9 cellular contexts compared by ENCODE assay signal in the genomic region with DNA sequence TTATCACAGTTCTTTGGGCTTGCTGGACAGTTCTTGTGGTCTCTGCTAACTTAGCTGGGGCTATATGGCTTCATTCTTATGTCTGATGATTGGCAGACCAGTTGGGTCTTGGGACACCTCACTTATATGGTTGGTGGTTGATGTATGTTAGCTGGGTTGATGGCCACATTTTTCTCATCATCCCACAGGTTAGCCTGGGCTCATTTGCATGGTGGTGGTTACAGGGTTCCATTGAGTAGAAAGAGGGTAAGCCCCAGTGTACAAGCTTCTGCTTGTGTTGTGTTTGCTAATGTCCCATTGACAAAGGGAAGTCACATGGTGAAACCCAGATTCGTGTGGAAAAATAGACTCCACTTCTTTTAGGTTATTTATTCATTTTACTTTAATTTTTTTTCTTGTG. TPM values are rescaled to one million over a fixed set of nuclear protein-coding genes. Genes with fewer than 3 reads are reported as not detected.
DNase-seq lines count a peak whose midpoint lies in the region; ATAC-seq and TF ChIP-seq lines count a peak whose summit lies in the region.
"Had no signal": no experiment of that assay in that cellular context is flagged by ENCODE, and none has a peak within 500 bp of the region (broad histone marks: within the 10 kb centered on the region; RNA-seq: fewer than 3 reads in every experiment).

No MANE protein-coding gene starts in this region.

- peaks cover 3% of the 10 kb centered on the region for H3K36me3 Mint-ChIP-seq in activated naive CD8-positive, alpha-beta T cell treated with anti-CD3 and anti-CD28 coated beads for 36 hours

- H3K27ac ChIP-seq in ovary (no peak overlapping the region), caudate nucleus (ENCODE audit: low read depth, low read length) (no peak overlapping the region)
- H3K27ac ChIP-seq: lower lobe of right lung had no signal

- H3K4me1 Mint-ChIP-seq in activated naive CD8-positive, alpha-beta T cell treated with anti-CD3 and anti-CD28 coated beads for 36 hours = peaks cover 37% of the 10 kb centered on the region

- ATAC-seq in GM19351 (IDR thresholded peaks at IDR 0.05; ENCODE audit: unreplicated experiment) (peak; percentile 97), HG02981 (IDR thresholded peaks at IDR 0.05; ENCODE audit: unreplicated experiment) (peak; percentile 85)

- peak overlapping the region; percentile 58 for H3K27ac Mint-ChIP-seq in activated naive CD8-positive, alpha-beta T cell treated with anti-CD3 and anti-CD28 coated beads for 36 hours

- no peaks in the 10 kb centered on the region for H3K27me3 Mint-ChIP-seq in activated naive CD8-positive, alpha-beta T cell treated with anti-CD3 and anti-CD28 coated beads for 36 hours

- TF ChIP-seq CTCF in GM12865 (IDR thresholded peaks at IDR 0.05; ENCODE audit: insufficient read depth, low read depth, low read length, missing control alignments) (no peak), ovary (IDR thresholded peaks at IDR 0.05) (no peak)

- H3K9me3 ChIP-seq in ovary = no peaks in the 10 kb centered on the region
- H3K9me3 ChIP-seq: lower lobe of right lung had no signal

- H3K9me3 Mint-ChIP-seq in activated naive CD8-positive, alpha-beta T cell treated with anti-CD3 and anti-CD28 coated beads for 36 hours = no peaks in the 10 kb centered on the region

- no peak for TF ChIP-seq POLR2A in ovary (IDR thresholded peaks at IDR 0.05)

- H3K27me3 ChIP-seq in ovary = no peaks in the 10 kb centered on the region

- TF ChIP-seq EP300 in ovary (IDR thresholded peaks at IDR 0.05) = no peak

- intact Hi-C loops in ovary (cut with DNase I) = loop anchor here (5.0 kb wide), 2 partner anchors 100 to 105 kb away; no protein-coding TSS in a partner anchor

- 24 to 41% (median 40%) methylated on average over 1 of the region's 1 CpG for WGBS in ovary, 3 donors

- peaks cover 2% of the 10 kb centered on the region for H3K4me1 ChIP-seq in ovary (ENCODE audit: insufficient read depth)

- no peak overlapping the region for H3K4me3 Mint-ChIP-seq in activated naive CD8-positive, alpha-beta T cell treated with anti-CD3 and anti-CD28 coated beads for 36 hours

- H3K4me3 ChIP-seq in GM12865 (ENCODE audit: low read depth, low read length) = no peak overlapping the region
- H3K4me3 ChIP-seq in ovary = no peak overlapping the region
- H3K4me3 ChIP-seq: lower lobe of right lung had no signal

- no peaks in the 10 kb centered on the region for H3K36me3 ChIP-seq in ovary
- H3K36me3 ChIP-seq: lower lobe of right lung had no signal

- DNase-seq in GM12865 (ENCODE audit: low read depth) = peak; percentile 63
- DNase-seq in activated naive CD8-positive, alpha-beta T cell treated with anti-CD3 and anti-CD28 coated beads for 36 hours = peak; percentile 4
- DNase-seq in ovary = no peak
- DNase-seq in NK-92 treated with Interleukin-12 subunit alpha and Interleukin-12 subunit beta, amount 100 ng/mL, for 24 hours (lab: John Stamatoyannopoulos, UW) = no peak
- DNase-seq in caudate nucleus (lab: John Stamatoyannopoulos, UW) = no peak
- DNase-seq in NCI-H1417 (lab: John Stamatoyannopoulos, UW) = no peak
- DNase-seq: lower lobe of right lung had no signal

RNA-seq across cellular contexts. Expression of a gene that starts 40.6 kb away (rescaled TPM):
- total RNA-seq in activated naive CD8-positive, alpha-beta T cell treated with anti-CD3 and anti-CD28 coated beads for 36 hours = 1 to 10 TPM; 9.2 to 9.8 TPM
- 10 to 100 TPM in 6 of 7 donors, 1 to 10 TPM in 1; 8.1 to 15.7 (median 12.3) TPM for total RNA-seq in ovary
- polyA plus RNA-seq in ovary = 10 to 100 TPM; 22.1 to 30.9 TPM

RNA-seq across cellular contexts. Expression of a gene that starts 41.0 kb away (rescaled TPM):
- total RNA-seq in activated naive CD8-positive, alpha-beta T cell treated with anti-CD3 and anti-CD28 coated beads for 36 hours = 10 to 100 TPM; 21.6 to 23.8 TPM
- total RNA-seq in ovary = 10 to 100 TPM; 11.4 to 22.2 (median 14.6) TPM
- 10 to 100 TPM in 1 of 2 donors, 1 to 10 TPM in 1; 7.0 to 12.1 TPM for polyA plus RNA-seq in ovary

Comparison
In these comparisons a context has a peak if more than half of its experiments do, and no peak if none do; other contexts are left out.
1. DNase-seq: peak in GM12865 (single experiment) and activated naive CD8-positive, alpha-beta T cell treated with anti-CD3 and anti-CD28 coated beads for 36 hours (single experiment); none in ovary (0 of 5), NK-92 treated with Interleukin-12 subunit alpha and Interleukin-12 subunit beta, amount 100 ng/mL, for 24 hours (single experiment), caudate nucleus (0 of 61) and NCI-H1417 (0 of 3).